In the genomic region with DNA sequence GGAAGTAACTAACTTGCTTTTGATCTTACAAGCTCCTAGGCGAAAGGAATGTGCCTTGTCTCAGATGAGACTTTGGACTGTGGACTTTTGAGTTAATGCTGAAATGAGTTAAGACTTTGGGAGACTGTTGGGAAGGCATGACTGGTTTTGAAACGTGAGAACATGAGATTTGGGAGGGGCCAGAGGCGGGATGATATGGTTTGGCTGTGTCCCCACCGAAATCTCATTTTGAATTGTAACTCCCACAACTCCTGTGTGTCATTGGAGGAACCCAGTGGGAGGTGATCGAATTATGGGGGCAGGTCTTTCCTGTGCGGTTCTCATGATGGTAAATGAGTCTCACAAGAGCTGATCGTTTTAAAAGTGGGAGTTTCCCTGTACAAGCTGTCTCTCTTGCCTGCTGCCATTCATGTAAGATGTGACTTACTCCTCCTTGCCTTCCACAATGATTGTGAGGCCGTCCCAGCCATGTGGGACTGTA, we compare ENCODE assay signal across 8 cellular contexts. TPM values are rescaled to one million over a fixed set of nuclear protein-coding genes. Genes with fewer than 3 reads are reported as not detected.
A peak's percentile ranks its signal among the peaks of the same experiment; 100 is the strongest.
DNase-seq lines count a peak whose midpoint lies in the region; ATAC-seq, FAIRE-seq and TF ChIP-seq lines count a peak whose summit lies in the region.
"Not testable (repeated sequence)": the region's sequence is repeated elsewhere in the genome, so short reads cannot be mapped to it uniquely, and the experiment has no call there.

No MANE protein-coding gene starts in this region.

- 4 to 37% (median 15%) methylated on average over 8 of the region's 8 CpGs for WGBS in small intestine, 3 donors

- H4K20me1 ChIP-seq in OCI-LY3 (ENCODE audit: insufficient read depth, low read length), result not testable (repeated sequence)

- H2AFZ ChIP-seq in OCI-LY3 (ENCODE audit: low read depth, low read length), result not testable (repeated sequence)

- not testable (repeated sequence) for H3K9ac ChIP-seq in OCI-LY3 (ENCODE audit: low read length)

- H3K9me3 ChIP-seq in OCI-LY3 (ENCODE audit: insufficient read depth, low read length); small intestine (ENCODE audit: control insufficient read depth, low read depth): not testable (repeated sequence)

- H3K27ac Mint-ChIP-seq in Calu3 (ENCODE audit: unreplicated experiment), result peak overlapping the region; percentile 25

- not testable (repeated sequence) for H3K79me2 ChIP-seq in OCI-LY3 (ENCODE audit: low read length)

- H3K9me3 Mint-ChIP-seq in Calu3 (ENCODE audit: low read depth, unreplicated experiment), result not testable (repeated sequence)

- H3K4me1 ChIP-seq in OCI-LY3 (ENCODE audit: low read length), result peaks cover 18% of the 10 kb centered on the region
- not testable (repeated sequence) for H3K4me1 ChIP-seq in small intestine (ENCODE audit: control insufficient read depth in 2 of 2, insufficient read depth in 1 of 2, low read depth in 1 of 2, low read length in 1 of 2)

- peak overlapping the region; percentile 70 for H3K4me2 ChIP-seq in OCI-LY3 (ENCODE audit: low read length)

- H3K4me1 Mint-ChIP-seq in Calu3 (ENCODE audit: low read depth, unreplicated experiment), result peaks cover 68% of the 10 kb centered on the region

- TF ChIP-seq CTCF in Calu3 (IDR thresholded peaks at IDR 0.05; ENCODE audit: unreplicated experiment); OCI-LY3 (IDR thresholded peaks at IDR 0.05; ENCODE audit: low read depth, low read length); fibroblast of the aortic adventitia (IDR thresholded peaks at IDR 0.05; ENCODE audit: insufficient read depth, low read length): not testable (repeated sequence)

- peak overlapping the region; percentile 37 for H3K4me3 Mint-ChIP-seq in Calu3 (ENCODE audit: low read depth, unreplicated experiment)

- not testable (repeated sequence) for H3K36me3 Mint-ChIP-seq in Calu3 (ENCODE audit: insufficient read depth, unreplicated experiment)

- peak overlapping the region; percentile 41 for H3K4me3 ChIP-seq in OCI-LY3 (ENCODE audit: low read length)
- H3K4me3 ChIP-seq in fibroblast of the aortic adventitia (ENCODE audit: low read depth, low read length); small intestine (ENCODE audit: low read depth in 1 of 2, low read length in 2 of 2): not testable (repeated sequence)

- H3K27ac ChIP-seq in OCI-LY3 (ENCODE audit: low read length); small intestine (ENCODE audit: low read depth in 1 of 2, low read length in 1 of 2): not testable (repeated sequence)

- H3K27me3 Mint-ChIP-seq in Calu3 (ENCODE audit: unreplicated experiment), result not testable (repeated sequence)

- H3K27me3 ChIP-seq in OCI-LY3 (ENCODE audit: low read depth, low read length), result peaks cover 11% of the 10 kb centered on the region
- H3K27me3 ChIP-seq in small intestine (ENCODE audit: control insufficient read depth in 2 of 2, insufficient read depth in 2 of 2, low read length in 2 of 2), result not testable (repeated sequence)

- CTCF ChIA-PET in Calu3 (lab: Charles Lee), result not testable (repeated sequence)

- intact Hi-C loops in Calu3 (cut with micrococcal nuclease; ENCODE audit: unreplicated experiment), result loop anchor here (5.0 kb wide), 2 partner anchors 33 to 72 kb away; partner anchors contain the start of gene ATP13A3

- not testable (repeated sequence) for FAIRE-seq in small intestine (lab: Jason Lieb, UNC)

- peak; percentile 76 for ATAC-seq in HG02571 (IDR thresholded peaks at IDR 0.05; ENCODE audit: unreplicated experiment)

- not testable (repeated sequence) for H3K36me3 ChIP-seq in OCI-LY3 (replicated peaks; ENCODE audit: low read depth, low read length); small intestine (ENCODE audit: control insufficient read depth in 2 of 2, insufficient read depth in 2 of 2, low read length in 2 of 2)

- peak; percentile 67 for DNase-seq in Calu3
- DNase-seq in activated CD4-positive, alpha-beta T cell treated with anti-CD3 and anti-CD28 coated beads, Interleukin-2, amount 50 U/mL, for 1 hour, result peak; percentile 2
- DNase-seq in activated effector memory CD4-positive, alpha-beta T cell treated with anti-CD3 and anti-CD28 coated beads, Interleukin-2, amount 50 U/mL, for 16 hours, result peak; percentile 88
- peak; percentile 67 for DNase-seq in fibroblast of the aortic adventitia (ENCODE audit: low read depth)
- peak; percentile 72 for DNase-seq in small intestine
- DNase-seq in stimulated activated CD8-positive, alpha-beta memory T cell treated with anti-CD3 and anti-CD28 coated beads, Interleukin-15, amount 100 ng/mL, for 48 hours (ENCODE audit: low read depth in 2 of 2), result peak; percentile 66 to 79

- not testable (repeated sequence) for BruUV-seq in Calu3 (replicated peaks; lab: Mats Ljungman, UMichigan)

RNA-seq across cellular contexts. Expression of gene ATP13A3, which starts 33.9 kb away (rescaled TPM):
- 229 and 237 TPM in 2 replicates for total RNA-seq in Calu3 (2022)
- total RNA-seq in fibroblast of the aortic adventitia (ENCODE audit: low replicate concordance), result 448 and 494 TPM in 2 replicates
- 10 to 100 TPM in 2 of 3 donors, 1 to 10 TPM in 1; 8.1 to 17.2 (median 10.5) TPM for polyA plus RNA-seq in small intestine

Comparison
In these comparisons a context has a peak if more than half of its experiments do, and no peak if none do; other contexts are left out.
1. DNase-seq: peak in every context shown above with its lines; median percentile 88 in activated effector memory CD4-positive, alpha-beta T cell treated with anti-CD3 and anti-CD28 coated beads, Interleukin-2, amount 50 U/mL, for 16 hours; 72 in stimulated activated CD8-positive, alpha-beta memory T cell treated with anti-CD3 and anti-CD28 coated beads, Interleukin-15, amount 100 ng/mL, for 48 hours; 72 in small intestine; 67 in Calu3; 67 in fibroblast of the aortic adventitia; 2 in activated CD4-positive, alpha-beta T cell treated with anti-CD3 and anti-CD28 coated beads, Interleukin-2, amount 50 U/mL, for 1 hour.